In the genomic region with DNA sequence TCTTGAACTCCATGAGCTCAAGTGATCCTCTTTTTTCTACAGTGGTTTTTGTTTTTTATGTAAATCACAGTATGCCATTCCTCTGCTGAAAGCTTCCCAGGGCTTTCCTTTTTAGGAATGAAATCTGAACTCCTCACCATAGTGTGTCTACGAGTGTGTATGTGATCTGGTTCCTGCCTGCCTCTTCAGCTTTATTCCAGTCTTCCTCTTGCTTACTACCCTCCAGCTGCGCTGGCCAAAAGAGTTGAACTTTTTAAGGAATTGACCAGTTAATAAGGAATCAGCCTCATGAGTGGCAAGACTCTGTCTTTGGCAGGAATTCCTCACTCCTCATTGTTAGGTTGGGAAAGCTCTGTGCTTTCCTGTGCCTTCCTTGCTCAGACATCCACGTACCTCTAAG, we compare ENCODE assay signal across 1 cellular context.
TF ChIP-seq lines count a peak whose summit lies in the region.

No MANE protein-coding gene starts in this region.

TF ChIP-seq in endothelial cell of umbilical vein, 7 proteins besides CTCF, POLR2A, EP300 and RAD21:
- TF ChIP-seq JUN (IDR thresholded peaks at IDR 0.05; ENCODE audit: borderline replicate concordance, insufficient read depth, insufficient read length, low read depth) (no peak), EZH2 (IDR thresholded peaks at IDR 0.05; ENCODE audit: borderline replicate concordance, low read depth, low read length, severe bottlenecking) (no peak), POLR2AphosphoS5 (IDR thresholded peaks at IDR 0.05; ENCODE audit: insufficient read depth, low read depth, low read length) (no peak), FOS (IDR thresholded peaks at IDR 0.05; ENCODE audit: borderline replicate concordance, insufficient read depth, low read length) (no peak), GATA2 (IDR thresholded peaks at IDR 0.05; ENCODE audit: insufficient read depth, insufficient read length, low read depth, low read length) (no peak), MYC (IDR thresholded peaks at IDR 0.05; ENCODE audit: low read depth, low read length) (no peak)
- TF ChIP-seq, protein P1, sequence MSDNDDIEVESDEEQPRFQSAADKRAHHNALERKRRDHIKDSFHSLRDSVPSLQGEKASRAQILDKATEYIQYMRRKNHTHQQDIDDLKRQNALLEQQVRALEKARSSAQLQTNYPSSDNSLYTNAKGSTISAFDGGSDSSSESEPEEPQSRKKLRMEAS (IDR thresholded peaks at IDR 0.05; ENCODE audit: insufficient read depth, insufficient read length) = no peak
TF ChIP-seq in endothelial cell of umbilical vein: peak in this region for 0.
